Comparison of ENCODE assay signal across 9 cellular contexts in the genomic region with DNA sequence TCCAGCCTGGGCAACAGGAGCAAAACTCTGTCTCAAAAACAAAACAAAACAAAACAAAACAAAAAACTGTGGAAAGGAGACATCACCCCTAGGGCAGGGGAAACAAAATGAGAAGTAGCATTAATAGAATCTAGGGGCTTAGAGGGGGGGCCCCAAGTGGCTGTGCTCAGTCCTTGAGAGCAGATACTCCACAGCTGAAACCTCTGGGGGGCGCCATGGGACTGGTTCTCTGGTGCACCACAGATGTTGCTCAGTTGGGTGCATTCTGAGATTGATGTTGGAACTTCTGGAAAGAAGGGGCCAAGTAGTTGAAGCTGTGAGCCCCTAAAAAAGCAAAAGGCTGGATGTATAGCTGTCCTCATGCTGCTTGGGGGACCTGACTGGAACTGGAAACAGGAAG. TPM values are rescaled to one million over a fixed set of nuclear protein-coding genes. Genes with fewer than 3 reads are reported as not detected.
DNase-seq lines count a peak whose midpoint lies in the region; ATAC-seq and TF ChIP-seq lines count a peak whose summit lies in the region.
"Had no signal": no experiment of that assay in that cellular context is flagged by ENCODE, and none has a peak within 500 bp of the region (broad histone marks: within the 10 kb centered on the region; RNA-seq: fewer than 3 reads in every experiment).

No MANE protein-coding gene starts in this region.

- H3K4me1 Mint-ChIP-seq in naive B cell: peaks cover 0 to 5% (median 0%) of the 10 kb centered on the region in 3 donors

- no peaks in the 10 kb centered on the region for H3K9me2 ChIP-seq in OCI-LY7 (ENCODE audit: insufficient read depth, low read length)

- H2BK12ac ChIP-seq in mesenchymal stem cell (ENCODE audit: low read length in 2 of 2): no peak overlapping the region

- H3K9me3 Mint-ChIP-seq in naive B cell: peaks cover 1 to 9% (median 5%) of the 10 kb centered on the region in 7 donors

- H2AFZ ChIP-seq in OCI-LY7 (ENCODE audit: low read length) (no peak overlapping the region), mesenchymal stem cell (ENCODE audit: low read depth, low read length) (no peak overlapping the region)

- no peaks in the 10 kb centered on the region for H3K27me3 Mint-ChIP-seq in naive B cell

- no peak overlapping the region for H2BK5ac ChIP-seq in mesenchymal stem cell (ENCODE audit: low read depth, low read length, poor library complexity, severe bottlenecking)

- H3K27ac ChIP-seq in OCI-LY7 (ENCODE audit: low read depth, low read length, poor library complexity, severe bottlenecking) (no peak overlapping the region), mesenchymal stem cell (ENCODE audit: low read length, poor library complexity, severe bottlenecking) (no peak overlapping the region)
- H3K27ac ChIP-seq: upper lobe of left lung had no signal

- no peak overlapping the region for H2AK5ac ChIP-seq in mesenchymal stem cell (ENCODE audit: low read length, severe bottlenecking)

- H3K4ac ChIP-seq in mesenchymal stem cell (ENCODE audit: low read depth in 1 of 2, low read length in 2 of 2): no peak overlapping the region

- H2BK15ac ChIP-seq in mesenchymal stem cell (ENCODE audit: low read depth, poor library complexity, severe bottlenecking): no peak overlapping the region

- H3K14ac ChIP-seq in mesenchymal stem cell (ENCODE audit: low read length in 2 of 2): no peak overlapping the region

- H3K4me3 ChIP-seq in AG10803 (ENCODE audit: low read length): no peak overlapping the region
- H3K4me3 ChIP-seq in OCI-LY7 (ENCODE audit: low read depth, low read length, poor library complexity, severe bottlenecking): no peak overlapping the region
- peak overlapping the region in 1 of 2 experiments; percentile 37 for H3K4me3 ChIP-seq in mesenchymal stem cell (ENCODE audit: insufficient read depth in 1 of 2, low read depth in 1 of 2, low read length in 2 of 2)
- H3K4me3 ChIP-seq: upper lobe of left lung had no signal

- no peak overlapping the region for H3K4me3 Mint-ChIP-seq in naive B cell

- H4K91ac ChIP-seq in mesenchymal stem cell (ENCODE audit: low read length): no peak overlapping the region

- no peaks in the 10 kb centered on the region for H3K4me1 ChIP-seq in OCI-LY7 (ENCODE audit: insufficient read depth, low read length, poor library complexity, severe bottlenecking)
- H3K4me1 ChIP-seq in mesenchymal stem cell (ENCODE audit: control insufficient read depth, insufficient read depth, low read depth, low read length): no peaks in the 10 kb centered on the region
- H3K4me1 ChIP-seq: upper lobe of left lung had no signal

- H3K4me2 ChIP-seq in OCI-LY7 (ENCODE audit: low read length) (no peak overlapping the region), mesenchymal stem cell (ENCODE audit: low read length, poor library complexity, severe bottlenecking) (no peak overlapping the region)

- ATAC-seq in naive B cell (ENCODE audit: low read depth in 2 of 2) (peak; percentile 75 to 79), GM18907 (IDR thresholded peaks at IDR 0.05; ENCODE audit: unreplicated experiment) (no peak), GM18502 (IDR thresholded peaks at IDR 0.05; ENCODE audit: poor library complexity, unreplicated experiment) (no peak), HG02588 (IDR thresholded peaks at IDR 0.05; ENCODE audit: unreplicated experiment) (no peak)

- DNase-seq in AG10803 (ENCODE audit: low read depth) (no peak), OCI-LY7 (ENCODE audit: low spot score) (peak; percentile 37), naive B cell (peak; percentile 23), mesenchymal stem cell (no peak)
- DNase-seq in activated effector memory CD4-positive, alpha-beta T cell treated with anti-CD3 and anti-CD28 coated beads, Interleukin-2, amount 50 U/mL, for 16 hours: peak; percentile 83

- no peak overlapping the region for H2BK120ac ChIP-seq in mesenchymal stem cell (ENCODE audit: low read depth, low read length)

- H3K79me1 ChIP-seq in mesenchymal stem cell (replicated peaks; ENCODE audit: low read length, poor library complexity, severe bottlenecking): no peaks in the 10 kb centered on the region

- CTCF ChIA-PET in OCI-LY7 (lab: Charles Lee; ENCODE audit: unreplicated experiment): no interaction called here

- H4K20me1 ChIP-seq in OCI-LY7 (ENCODE audit: insufficient read depth, low read length): no peaks in the 10 kb centered on the region

- H3K36me3 ChIP-seq in OCI-LY7 (ENCODE audit: insufficient read depth, low read length) (no peaks in the 10 kb centered on the region), mesenchymal stem cell (ENCODE audit: control insufficient read depth in 1 of 2, insufficient read depth in 2 of 2, low read depth in 1 of 2, low read length in 2 of 2) (no peaks in the 10 kb centered on the region)
- H3K36me3 ChIP-seq: upper lobe of left lung had no signal

- H3K9me3 ChIP-seq in OCI-LY7 (ENCODE audit: low read length) (peaks cover 12% of the 10 kb centered on the region), mesenchymal stem cell (ENCODE audit: control insufficient read depth, low read length) (peaks cover 7% of the 10 kb centered on the region)

- WGBS in mesenchymal stem cell: 12% methylated on average over 1 of the region's 1 CpG

- BruUV-seq in OCI-LY7 (replicated peaks; lab: Mats Ljungman, UMichigan): no TSS peak

- H4K8ac ChIP-seq in mesenchymal stem cell (ENCODE audit: low read length): no peak overlapping the region

- no peaks in the 10 kb centered on the region for H3K27me3 ChIP-seq in mesenchymal stem cell (ENCODE audit: control insufficient read depth in 1 of 2, insufficient read depth in 1 of 2, low read length in 2 of 2)
- H3K27me3 ChIP-seq: upper lobe of left lung had no signal

- POLR2A ChIA-PET in OCI-LY7 (lab: Charles Lee): no interaction called here

- intact Hi-C loops in OCI-LY7 (cut with micrococcal nuclease; ENCODE audit: unreplicated experiment): no loop called here

- H3K27ac Mint-ChIP-seq in naive B cell: no peak overlapping the region

- H3K79me2 ChIP-seq in OCI-LY7 (ENCODE audit: insufficient read depth, low read depth, low read length): no peaks in the 10 kb centered on the region

- H3K18ac ChIP-seq in mesenchymal stem cell (ENCODE audit: low read depth in 1 of 2, low read length in 2 of 2): no peak overlapping the region

- H3K23ac ChIP-seq in mesenchymal stem cell (ENCODE audit: low read length in 2 of 2): no peak overlapping the region

- TF ChIP-seq CTCF in AG10803 (conservative IDR thresholded peaks at IDR 0.05; ENCODE audit: low read length): 0 out of 2 replicates have a peak, but pooled peaks have one; percentile 9
- TF ChIP-seq CTCF in OCI-LY7 (conservative IDR thresholded peaks at IDR 0.05; ENCODE audit: low read length): peak; percentile 67

- peaks cover 0 to 5% of the 10 kb centered on the region in 2 donors for H3K36me3 Mint-ChIP-seq in naive B cell

- no peak overlapping the region for H3K9ac ChIP-seq in mesenchymal stem cell (ENCODE audit: low read length)

RNA-seq across cellular contexts. Expression of a gene that starts 11.8 kb away (rescaled TPM):
- 131 and 150 TPM in 2 replicates for total RNA-seq in OCI-LY7 (2014; rRNA removed; shearing (Covaris generic))
- total RNA-seq in OCI-LY7 (2022): 212 and 232 TPM in 2 replicates
- 10 to 100 TPM; 12.0 to 24.8 (median 19.0) TPM for polyA plus RNA-seq in naive B cell (ENCODE audit: low read depth in 6 of 6)
- polyA plus RNA-seq in mesenchymal stem cell (2013, experiment 1 of 2): 5.6 TPM
- 6.4 TPM for polyA plus RNA-seq in mesenchymal stem cell (2013, experiment 2 of 2)

Comparison
In these comparisons a context has a peak if more than half of its experiments do, and no peak if none do; other contexts are left out.
1. DNase-seq: peak in OCI-LY7 (single experiment), activated effector memory CD4-positive, alpha-beta T cell treated with anti-CD3 and anti-CD28 coated beads, Interleukin-2, amount 50 U/mL, for 16 hours (single experiment) and naive B cell (single experiment); none in AG10803 (single experiment) and mesenchymal stem cell (single experiment).
2. ATAC-seq: peak in naive B cell (2 of 2); none in GM18907 (single experiment), GM18502 (single experiment) and HG02588 (single experiment).